In genomic region chr2:189943009-189943408, GRCh38 we compare ENCODE assay signal across 1 cellular context.
A peak's percentile ranks its signal among the peaks of the same experiment; 100 is the strongest.
TF ChIP-seq lines count a peak whose summit lies in the region.

No MANE protein-coding gene starts in this region.

TF ChIP-seq in K562, 482 proteins besides CTCF, POLR2A, EP300 and RAD21 (continued from another document):
- TF ChIP-seq, protein P1, sequence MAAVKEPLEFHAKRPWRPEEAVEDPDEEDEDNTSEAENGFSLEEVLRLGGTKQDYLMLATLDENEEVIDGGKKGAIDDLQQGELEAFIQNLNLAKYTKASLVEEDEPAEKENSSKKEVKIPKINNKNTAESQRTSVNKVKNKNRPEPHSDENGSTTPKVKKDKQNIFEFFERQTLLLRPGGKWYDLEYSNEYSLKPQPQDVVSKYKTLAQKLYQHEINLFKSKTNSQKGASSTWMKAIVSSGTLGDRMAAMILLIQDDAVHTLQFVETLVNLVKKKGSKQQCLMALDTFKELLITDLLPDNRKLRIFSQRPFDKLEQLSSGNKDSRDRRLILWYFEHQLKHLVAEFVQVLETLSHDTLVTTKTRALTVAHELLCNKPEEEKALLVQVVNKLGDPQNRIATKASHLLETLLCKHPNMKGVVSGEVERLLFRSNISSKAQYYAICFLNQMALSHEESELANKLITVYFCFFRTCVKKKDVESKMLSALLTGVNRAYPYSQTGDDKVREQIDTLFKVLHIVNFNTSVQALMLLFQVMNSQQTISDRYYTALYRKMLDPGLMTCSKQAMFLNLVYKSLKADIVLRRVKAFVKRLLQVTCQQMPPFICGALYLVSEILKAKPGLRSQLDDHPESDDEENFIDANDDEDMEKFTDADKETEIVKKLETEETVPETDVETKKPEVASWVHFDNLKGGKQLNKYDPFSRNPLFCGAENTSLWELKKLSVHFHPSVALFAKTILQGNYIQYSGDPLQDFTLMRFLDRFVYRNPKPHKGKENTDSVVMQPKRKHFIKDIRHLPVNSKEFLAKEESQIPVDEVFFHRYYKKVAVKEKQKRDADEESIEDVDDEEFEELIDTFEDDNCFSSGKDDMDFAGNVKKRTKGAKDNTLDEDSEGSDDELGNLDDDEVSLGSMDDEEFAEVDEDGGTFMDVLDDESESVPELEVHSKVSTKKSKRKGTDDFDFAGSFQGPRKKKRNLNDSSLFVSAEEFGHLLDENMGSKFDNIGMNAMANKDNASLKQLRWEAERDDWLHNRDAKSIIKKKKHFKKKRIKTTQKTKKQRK (IDR thresholded peaks at IDR 0.05; ENCODE audit: borderline replicate concordance, low read depth, low read length) = 0 out of 2 replicates have a peak, but pooled peaks have one; percentile 45
- 0 out of 2 replicates have a peak, but pooled peaks have one; percentile 43 for TF ChIP-seq CBX5 (IDR thresholded peaks at IDR 0.05; ENCODE audit: borderline replicate concordance, low read depth)
- TF ChIP-seq, protein P2, sequence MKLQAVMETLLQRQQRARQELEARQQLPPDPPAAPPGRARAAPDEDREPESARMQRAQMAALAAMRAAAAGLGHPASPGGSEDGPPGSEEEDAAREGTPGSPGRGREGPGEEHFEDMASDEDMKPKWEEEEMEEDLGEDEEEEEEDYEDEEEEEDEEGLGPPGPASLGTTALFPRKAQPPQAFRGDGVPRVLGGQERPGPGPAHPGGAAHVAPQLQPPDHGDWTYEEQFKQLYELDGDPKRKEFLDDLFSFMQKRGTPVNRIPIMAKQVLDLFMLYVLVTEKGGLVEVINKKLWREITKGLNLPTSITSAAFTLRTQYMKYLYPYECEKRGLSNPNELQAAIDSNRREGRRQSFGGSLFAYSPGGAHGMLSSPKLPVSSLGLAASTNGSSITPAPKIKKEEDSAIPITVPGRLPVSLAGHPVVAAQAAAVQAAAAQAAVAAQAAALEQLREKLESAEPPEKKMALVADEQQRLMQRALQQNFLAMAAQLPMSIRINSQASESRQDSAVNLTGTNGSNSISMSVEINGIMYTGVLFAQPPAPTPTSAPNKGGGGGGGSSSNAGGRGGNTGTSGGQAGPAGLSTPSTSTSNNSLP (IDR thresholded peaks at IDR 0.05; ENCODE audit: borderline replicate concordance, low read depth, low read length) = no peak
